In genomic region chr11:16843307-16843706, GRCh38 we compare ENCODE assay signal across 14 cellular contexts.
DNase-seq lines count a peak whose midpoint lies in the region; ATAC-seq and TF ChIP-seq lines count a peak whose summit lies in the region.
"Had no signal": no experiment of that assay in that cellular context is flagged by ENCODE, and none has a peak within 500 bp of the region (broad histone marks: within the 10 kb centered on the region; RNA-seq: fewer than 3 reads in every experiment).

No MANE protein-coding gene starts in this region.

- no peak overlapping the region for H3K27ac Mint-ChIP-seq in activated CD4-positive, alpha-beta T cell treated with anti-CD3 and anti-CD28 coated beads, Interleukin-2, amount 10 ng/mL, durations not matched to agents 24 days and 14 days
- H3K27ac Mint-ChIP-seq: activated naive CD4-positive, alpha-beta T cell treated with anti-CD3 and anti-CD28 coated beads for 36 hours; effector memory CD8-positive, alpha-beta T cell had no signal

- H3K4me1 Mint-ChIP-seq in activated CD4-positive, alpha-beta T cell treated with anti-CD3 and anti-CD28 coated beads, Interleukin-2, amount 10 ng/mL, durations not matched to agents 24 days and 14 days, result peaks cover 3% of the 10 kb centered on the region

- in situ Hi-C loops in transverse colon (cut with MboI; ENCODE audit: low pct_ligation_motif_present in 1 of 4, low pct_unique_long_range_greater_than_20kb in 1 of 4, low sequenced_read_pairs in 3 of 4), result no loop called here

- H3K4me2 ChIP-seq in SK-N-SH, result no peak overlapping the region

- H4K20me1 ChIP-seq in SK-N-SH (ENCODE audit: insufficient read depth), result no peaks in the 10 kb centered on the region

- H3K27me3 ChIP-seq in SK-N-SH (ENCODE audit: insufficient read depth), result no peaks in the 10 kb centered on the region
- no peaks in the 10 kb centered on the region for H3K27me3 ChIP-seq in transverse colon
- H3K27me3 ChIP-seq: gastrocnemius medialis, thyroid gland had no signal

- no peak for TF ChIP-seq RAD21 in SK-N-SH (IDR thresholded peaks at IDR 0.05; ENCODE audit: low read length)

- no peak overlapping the region for H3K4me3 Mint-ChIP-seq in activated CD4-positive, alpha-beta T cell treated with anti-CD3 and anti-CD28 coated beads, Interleukin-2, amount 10 ng/mL, durations not matched to agents 24 days and 14 days
- H3K4me3 Mint-ChIP-seq: activated naive CD4-positive, alpha-beta T cell treated with anti-CD3 and anti-CD28 coated beads for 36 hours; effector memory CD8-positive, alpha-beta T cell had no signal

- TF ChIP-seq EP300 in SK-N-SH (IDR thresholded peaks at IDR 0.05; ENCODE audit: borderline replicate concordance in 1 of 2, low read depth in 1 of 2, low read length in 1 of 2) (no peak), transverse colon (IDR thresholded peaks at IDR 0.05; ENCODE audit: low read depth) (no peak)

- no peaks in the 10 kb centered on the region for H3K9me3 Mint-ChIP-seq in activated CD4-positive, alpha-beta T cell treated with anti-CD3 and anti-CD28 coated beads, Interleukin-2, amount 10 ng/mL, durations not matched to agents 24 days and 14 days
- H3K9me3 Mint-ChIP-seq: activated naive CD4-positive, alpha-beta T cell treated with anti-CD3 and anti-CD28 coated beads for 36 hours; effector memory CD8-positive, alpha-beta T cell had no signal

- POLR2A ChIA-PET in SK-N-SH (lab: Yijun Ruan, JAX), result no interaction called here
- POLR2A ChIA-PET in RWPE1 (lab: Yijun Ruan, JAX; ENCODE audit: low non-redundant PET), result no interaction called here

- TF ChIP-seq CTCF in SK-N-SH (IDR thresholded peaks at IDR 0.05) (no peak), RWPE1 (conservative IDR thresholded peaks at IDR 0.05; ENCODE audit: low read depth) (no peak), transverse colon (IDR thresholded peaks at IDR 0.05) (no peak)

- ATAC-seq in SK-N-SH treated with all-trans-retinoic acid at 6 μM for 48 hours (no peak), GM18858 (IDR thresholded peaks at IDR 0.05; ENCODE audit: unreplicated experiment) (no peak)
- ATAC-seq: effector memory CD8-positive, alpha-beta T cell; gastrocnemius medialis had no signal

- no peaks in the 10 kb centered on the region for H3K9me2 ChIP-seq in SK-N-SH

- no peaks in the 10 kb centered on the region for H3K36me3 ChIP-seq in SK-N-SH (replicated peaks in 1 of 2; ENCODE audit: control insufficient read depth in 1 of 2, insufficient read depth in 2 of 2, low read length in 1 of 2)
- H3K36me3 ChIP-seq in transverse colon, result peaks cover 0 to 10% (median 2%) of the 10 kb centered on the region in 4 donors
- H3K36me3 ChIP-seq: gastrocnemius medialis, thyroid gland had no signal

- H3K27ac ChIP-seq in SK-N-SH (ENCODE audit: low read depth in 2 of 2, low read length in 1 of 2) (no peak overlapping the region), RWPE1 (no peak overlapping the region), transverse colon (no peak overlapping the region)
- H3K27ac ChIP-seq: gastrocnemius medialis had no signal

- intact Hi-C loops in transverse colon (cut with DNase I; ENCODE audit: low total_unique reads), result no loop called here
- intact Hi-C loops in activated CD4-positive, alpha-beta T cell treated with anti-CD3 and anti-CD28 coated beads, Interleukin-2, amount 10 ng/mL, durations not matched to agents 24 days and 14 days (cut with micrococcal nuclease), result no loop called here

- DNase-seq in SK-N-SH, result peak; percentile 44
- DNase-seq in NCI-H2107 (lab: John Stamatoyannopoulos, UW), result peak; percentile 78
- DNase-seq in RWPE1 (ENCODE audit: low spot score), result peak; percentile 13
- DNase-seq in transverse colon, result peak; percentile 13
- no peak for DNase-seq in activated CD4-positive, alpha-beta T cell treated with anti-CD3 and anti-CD28 coated beads, Interleukin-2, amount 10 ng/mL, durations not matched to agents 24 days and 14 days
- no peak for DNase-seq in Ammon's horn (ENCODE audit: low spot score)
- DNase-seq: activated naive CD4-positive, alpha-beta T cell treated with anti-CD3 and anti-CD28 coated beads for 36 hours; effector memory CD8-positive, alpha-beta T cell; gastrocnemius medialis; NCI-H226; Right ventricle myocardium superior; thyroid gland had no signal

- H3K79me2 ChIP-seq in SK-N-SH (ENCODE audit: insufficient read depth), result no peaks in the 10 kb centered on the region

- no peak overlapping the region for H2AFZ ChIP-seq in SK-N-SH (ENCODE audit: low read depth)

- CTCF ChIA-PET in SK-N-SH (lab: Yijun Ruan, JAX) (no interaction called here), RWPE1 (lab: Yijun Ruan, JAX) (no interaction called here)

- peaks cover 9% of the 10 kb centered on the region for H3K36me3 Mint-ChIP-seq in activated CD4-positive, alpha-beta T cell treated with anti-CD3 and anti-CD28 coated beads, Interleukin-2, amount 10 ng/mL, durations not matched to agents 24 days and 14 days (ENCODE audit: low read depth)

- H3K9me3 ChIP-seq in SK-N-SH (no peaks in the 10 kb centered on the region), transverse colon (no peaks in the 10 kb centered on the region)
- H3K9me3 ChIP-seq: gastrocnemius medialis, thyroid gland had no signal

- H3K4me3 ChIP-seq in SK-N-SH (ENCODE audit: low read depth in 2 of 2, low read length in 1 of 2) (no peak overlapping the region), transverse colon (no peak overlapping the region)
- H3K4me3 ChIP-seq: gastrocnemius medialis, thyroid gland had no signal

- no peak for TF ChIP-seq POLR2A in transverse colon (IDR thresholded peaks at IDR 0.05)

- H3K9ac ChIP-seq in SK-N-SH, result no peak overlapping the region

- H3F3A ChIP-seq in SK-N-SH (replicated peaks; ENCODE audit: insufficient read depth), result no peaks in the 10 kb centered on the region

- H3K27me3 Mint-ChIP-seq in activated CD4-positive, alpha-beta T cell treated with anti-CD3 and anti-CD28 coated beads, Interleukin-2, amount 10 ng/mL, durations not matched to agents 24 days and 14 days, result no peaks in the 10 kb centered on the region
- H3K27me3 Mint-ChIP-seq: effector memory CD8-positive, alpha-beta T cell had no signal

- H3K4me1 ChIP-seq in SK-N-SH (ENCODE audit: control insufficient read depth in 1 of 2, insufficient read depth in 2 of 2, low read depth in 1 of 2, low read length in 1 of 2) (no peaks in the 10 kb centered on the region), transverse colon (no peaks in the 10 kb centered on the region)

TF ChIP-seq in SK-N-SH, 30 proteins besides CTCF, POLR2A, EP300 and RAD21 (continues in another document):
- TF ChIP-seq PBX3 (IDR thresholded peaks at IDR 0.05), result no peak
- no peak for TF ChIP-seq ELF1 (IDR thresholded peaks at IDR 0.05)
- TF ChIP-seq NFIC (IDR thresholded peaks at IDR 0.05; ENCODE audit: borderline replicate concordance), result peak; percentile 40

TF ChIP-seq in SK-N-SH treated with all-trans-retinoic acid at 6 μM for 48 hours, 23 proteins besides CTCF, POLR2A, EP300 and RAD21 (continues in another document):
- TF ChIP-seq ZNF70 (CRISPR knock-in tag; IDR thresholded peaks at IDR 0.05) (no peak), OSR1 (CRISPR knock-in tag; IDR thresholded peaks at IDR 0.05) (no peak), ISL1 (CRISPR knock-in tag; IDR thresholded peaks at IDR 0.05) (no peak), PPARA (CRISPR knock-in tag; IDR thresholded peaks at IDR 0.05; ENCODE audit: borderline replicate concordance) (no peak), PATZ1 (CRISPR knock-in tag; IDR thresholded peaks at IDR 0.05; ENCODE audit: borderline replicate concordance) (no peak), ZFP3 (CRISPR knock-in tag; IDR thresholded peaks at IDR 0.05) (no peak), TSHZ2 (CRISPR knock-in tag; IDR thresholded peaks at IDR 0.05) (no peak), GLIS3 (CRISPR knock-in tag; IDR thresholded peaks at IDR 0.05) (no peak), ESRRG (CRISPR knock-in tag; IDR thresholded peaks at IDR 0.05) (no peak), ZC3H10 (CRISPR knock-in tag; IDR thresholded peaks at IDR 0.05) (no peak), ZNF8 (CRISPR knock-in tag; IDR thresholded peaks at IDR 0.05) (no peak), CSDC2 (CRISPR knock-in tag; IDR thresholded peaks at IDR 0.05) (no peak), RARB (CRISPR knock-in tag; IDR thresholded peaks at IDR 0.05) (no peak), TOX (CRISPR knock-in tag; IDR thresholded peaks at IDR 0.05; ENCODE audit: borderline replicate concordance) (no peak)

Comparison
In these comparisons a context has a peak if more than half of its experiments do, and no peak if none do; other contexts are left out.
1. DNase-seq: peak in SK-N-SH (single experiment), NCI-H2107 (single experiment), RWPE1 (single experiment) and transverse colon (single experiment); none in activated CD4-positive, alpha-beta T cell treated with anti-CD3 and anti-CD28 coated beads, Interleukin-2, amount 10 ng/mL, durations not matched to agents 24 days and 14 days (single experiment) and Ammon's horn (single experiment).